In the genomic region with DNA sequence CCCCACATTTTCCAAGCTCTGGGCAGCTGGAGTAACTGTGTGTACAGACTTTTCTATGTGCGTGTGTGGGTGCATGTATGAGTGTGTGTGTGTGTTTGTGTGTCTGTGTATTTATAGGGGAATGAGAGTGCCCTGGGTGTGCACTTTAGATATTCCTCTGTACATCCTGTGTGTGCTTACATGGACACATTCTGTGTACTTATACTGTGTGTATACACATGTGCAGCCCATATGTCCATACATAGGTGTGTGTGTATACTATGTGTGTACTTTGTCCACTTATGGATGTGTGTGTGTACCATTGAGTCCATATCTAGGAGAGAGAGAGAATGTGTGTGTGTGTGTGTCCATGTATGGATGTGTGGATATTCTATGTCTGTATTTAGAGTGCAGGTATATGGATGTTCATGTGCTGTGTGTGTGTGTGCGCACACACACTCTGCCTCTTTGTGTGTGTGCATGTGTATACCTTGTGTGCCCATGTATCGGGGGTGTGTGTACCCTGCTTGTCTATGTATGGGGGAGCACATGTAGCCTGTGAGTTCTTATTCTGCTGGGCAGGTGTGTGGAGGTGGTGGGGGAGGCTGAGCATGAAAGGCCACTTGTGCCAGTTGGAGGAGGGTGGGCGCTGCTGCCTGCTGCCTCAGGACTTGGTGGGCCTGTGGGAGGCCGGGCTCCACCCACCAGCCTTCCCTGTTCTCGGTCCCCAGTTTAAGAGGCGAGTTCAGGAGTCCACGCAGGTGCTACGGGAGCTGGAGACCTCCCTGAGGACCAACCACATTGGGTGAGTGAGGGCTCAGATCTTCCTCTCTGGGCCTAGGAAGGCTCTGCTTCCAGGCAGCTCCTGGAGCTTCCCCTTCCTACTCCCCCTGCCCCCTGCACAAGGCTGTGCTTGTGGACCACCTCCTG, we compare ENCODE assay signal across 19 cellular contexts. TPM values are rescaled to one million over a fixed set of nuclear protein-coding genes. Genes with fewer than 3 reads are reported as not detected.
DNase-seq lines count a peak whose midpoint lies in the region; ATAC-seq, FAIRE-seq and TF ChIP-seq lines count a peak whose summit lies in the region.
"Had no signal": no experiment of that assay in that cellular context is flagged by ENCODE, and none has a peak within 500 bp of the region (broad histone marks: within the 10 kb centered on the region; RNA-seq: fewer than 3 reads in every experiment).

No MANE protein-coding gene starts in this region.

- no peak for ATAC-seq in activated naive CD8-positive, alpha-beta T cell treated with anti-CD3 and anti-CD28 coated beads, Interleukin-2, amount 10 ng/mL, durations not matched to agents 7 days and 5 days (ENCODE audit: low read depth)
- no peak for ATAC-seq in foreskin keratinocyte
- ATAC-seq in GM19452 (IDR thresholded peaks at IDR 0.05; ENCODE audit: unreplicated experiment), result no peak
- ATAC-seq: left colon, pancreas had no signal

- no peak overlapping the region for H3K18ac ChIP-seq in trophoblast cell (ENCODE audit: low read length)

- H3K9me3 Mint-ChIP-seq in activated CD4-positive, alpha-beta T cell treated with anti-CD3 and anti-CD28 coated beads, Interleukin-2, amount 10 ng/mL, durations not matched to agents 7 days and 5 days, result no peaks in the 10 kb centered on the region
- H3K9me3 Mint-ChIP-seq in activated naive CD8-positive, alpha-beta T cell treated with anti-CD3 and anti-CD28 coated beads, Interleukin-2, amount 10 ng/mL, durations not matched to agents 7 days and 5 days, result no peaks in the 10 kb centered on the region
- H3K9me3 Mint-ChIP-seq: type B pancreatic cell had no signal

- POLR2A ChIA-PET in activated CD4-positive, alpha-beta T cell treated with anti-CD3 and anti-CD28 coated beads, Interleukin-2, amount 10 ng/mL, durations not matched to agents 7 days and 5 days (lab: Charles Lee), result no interaction called here
- POLR2A ChIA-PET in activated naive CD8-positive, alpha-beta T cell treated with anti-CD3 and anti-CD28 coated beads, Interleukin-2, amount 10 ng/mL, durations not matched to agents 7 days and 5 days (lab: Charles Lee), result interaction anchor here (0.9 to 11.5 kb wide), 5 partner anchors 8 to 83 kb away, joined by 3 to 162 read pairs (median 3); partner anchors contain the start of gene FMNL1

- H2BK120ac ChIP-seq in trophoblast cell (ENCODE audit: insufficient read depth, low read length, poor library complexity), result no peak overlapping the region

- no peak overlapping the region for H3K23ac ChIP-seq in trophoblast cell (ENCODE audit: low read length)

- no peak overlapping the region for H4K12ac ChIP-seq in trophoblast cell (ENCODE audit: low read depth, low read length)

- H3K9me3 ChIP-seq in trophoblast cell (ENCODE audit: insufficient read depth, low read depth, low read length) (peaks cover 2% of the 10 kb centered on the region), thyroid gland (no peaks in the 10 kb centered on the region)
- H3K9me3 ChIP-seq: pancreas had no signal

- CTCF ChIA-PET in activated CD4-positive, alpha-beta T cell treated with anti-CD3 and anti-CD28 coated beads, Interleukin-2, amount 10 ng/mL, durations not matched to agents 7 days and 5 days (lab: Charles Lee), result interaction anchor here (0.8 to 5.9 kb wide), 7 partner anchors 13 to 152 kb away, joined by 4 to 64 read pairs (median 8); partner anchors contain the start of gene ACBD4

- H3K9ac ChIP-seq in trophoblast cell (ENCODE audit: low read length), result no peak overlapping the region

- no peaks in the 10 kb centered on the region for H3K79me2 ChIP-seq in trophoblast cell (ENCODE audit: control insufficient read depth, insufficient read depth, low read length, poor library complexity)

- H3K27me3 ChIP-seq in trophoblast cell (ENCODE audit: insufficient read depth, low read length) (no peaks in the 10 kb centered on the region), foreskin keratinocyte (no peaks in the 10 kb centered on the region), thyroid gland (no peaks in the 10 kb centered on the region)
- H3K27me3 ChIP-seq: pancreas had no signal

- H3K4ac ChIP-seq in trophoblast cell (ENCODE audit: low read depth, low read length), result no peak overlapping the region

- intact Hi-C loops in thyroid gland (cut with DNase I), result no loop called here

- no peaks in the 10 kb centered on the region for H3K79me1 ChIP-seq in trophoblast cell (ENCODE audit: low read length)

- H3K36me3 Mint-ChIP-seq in activated CD4-positive, alpha-beta T cell treated with anti-CD3 and anti-CD28 coated beads, Interleukin-2, amount 10 ng/mL, durations not matched to agents 7 days and 5 days (ENCODE audit: low read depth), result peaks cover 50% of the 10 kb centered on the region
- H3K36me3 Mint-ChIP-seq in activated naive CD8-positive, alpha-beta T cell treated with anti-CD3 and anti-CD28 coated beads, Interleukin-2, amount 10 ng/mL, durations not matched to agents 7 days and 5 days, result peaks cover 16% of the 10 kb centered on the region
- H3K36me3 Mint-ChIP-seq: type B pancreatic cell had no signal

- H3K4me3 ChIP-seq in trophoblast cell (ENCODE audit: low read depth, low read length), result peak overlapping the region; percentile 21
- no peak overlapping the region for H3K4me3 ChIP-seq in thyroid gland (replicated peaks in 1 of 3)
- H3K4me3 ChIP-seq: pancreas had no signal

- H3K4me1 Mint-ChIP-seq in activated CD4-positive, alpha-beta T cell treated with anti-CD3 and anti-CD28 coated beads, Interleukin-2, amount 10 ng/mL, durations not matched to agents 7 days and 5 days, result peaks cover 81% of the 10 kb centered on the region
- H3K4me1 Mint-ChIP-seq in activated naive CD8-positive, alpha-beta T cell treated with anti-CD3 and anti-CD28 coated beads, Interleukin-2, amount 10 ng/mL, durations not matched to agents 7 days and 5 days, result peaks cover 59% of the 10 kb centered on the region

- H2BK12ac ChIP-seq in trophoblast cell (ENCODE audit: low read length), result no peak overlapping the region

- peak; percentile 72 for FAIRE-seq in HTR-8/SVneo (lab: Jason Lieb, UNC)
- FAIRE-seq: pancreas had no signal

- peak overlapping the region; percentile 68 for H3K27ac Mint-ChIP-seq in activated CD4-positive, alpha-beta T cell treated with anti-CD3 and anti-CD28 coated beads, Interleukin-2, amount 10 ng/mL, durations not matched to agents 7 days and 5 days
- peak overlapping the region; percentile 70 for H3K27ac Mint-ChIP-seq in activated naive CD8-positive, alpha-beta T cell treated with anti-CD3 and anti-CD28 coated beads, Interleukin-2, amount 10 ng/mL, durations not matched to agents 7 days and 5 days
- H3K27ac Mint-ChIP-seq: type B pancreatic cell had no signal

- DNase-seq in activated CD4-positive, alpha-beta T cell treated with anti-CD3 and anti-CD28 coated beads, Interleukin-2, amount 10 ng/mL, durations not matched to agents 7 days and 5 days, result no peak
- DNase-seq in activated CD4-positive, alpha-beta T cell treated with anti-CD3 and anti-CD28 coated beads for 4 hours, result no peak
- DNase-seq in HTR-8/SVneo (ENCODE audit: insufficient read length, low spot score), result no peak
- DNase-seq in activated naive CD8-positive, alpha-beta T cell treated with anti-CD3 and anti-CD28 coated beads, Interleukin-2, amount 10 ng/mL, durations not matched to agents 7 days and 5 days, result no peak
- DNase-seq in trophoblast cell, result no peak
- no peak for DNase-seq in foreskin keratinocyte
- no peak for DNase-seq in thyroid gland
- DNase-seq: left colon; NCI-H1417 treated with DMSO at 0.1 percent for 48 hours; NCI-H2171 treated with DMSO at 0.1 percent for 48 hours; NCI-H82; stimulated activated CD4-positive, alpha-beta T cell treated with anti-CD3 and anti-CD28 coated beads, Interleukin-4, amount 100 ng/mL, for 1 hour; stimulated activated CD8-positive, alpha-beta memory T cell treated with anti-CD3 and anti-CD28 coated beads, Interleukin-4, amount 100 ng/mL, for 48 hours had no signal

- TF ChIP-seq CTCF in foreskin keratinocyte (conservative IDR thresholded peaks at IDR 0.05) (no peak), thyroid gland (IDR thresholded peaks at IDR 0.05) (no peak)

- H3K4me1 ChIP-seq in trophoblast cell (ENCODE audit: control insufficient read depth in 1 of 2, insufficient read depth in 2 of 2, low read length in 2 of 2), result peaks cover 10 to 14% of the 10 kb centered on the region in 2 experiments
- H3K4me1 ChIP-seq in foreskin keratinocyte, result no peaks in the 10 kb centered on the region
- H3K4me1 ChIP-seq in thyroid gland, result peaks cover 0 to 18% of the 10 kb centered on the region in 2 donors

- no peak overlapping the region for H4K8ac ChIP-seq in trophoblast cell (ENCODE audit: low read depth, low read length)

- no peak overlapping the region for H3K4me3 Mint-ChIP-seq in activated CD4-positive, alpha-beta T cell treated with anti-CD3 and anti-CD28 coated beads, Interleukin-2, amount 10 ng/mL, durations not matched to agents 7 days and 5 days
- no peak overlapping the region for H3K4me3 Mint-ChIP-seq in activated naive CD8-positive, alpha-beta T cell treated with anti-CD3 and anti-CD28 coated beads, Interleukin-2, amount 10 ng/mL, durations not matched to agents 7 days and 5 days
- H3K4me3 Mint-ChIP-seq: type B pancreatic cell had no signal

- H3K27ac ChIP-seq in trophoblast cell (ENCODE audit: low read depth, low read length), result no peak overlapping the region
- H3K27ac ChIP-seq in foreskin keratinocyte, result no peak overlapping the region
- no peak overlapping the region for H3K27ac ChIP-seq in thyroid gland
- H3K27ac ChIP-seq: pancreas had no signal

- H3K4me2 ChIP-seq in trophoblast cell (ENCODE audit: low read length), result no peak overlapping the region

- no peak overlapping the region for H2BK5ac ChIP-seq in trophoblast cell (ENCODE audit: low read depth, low read length, poor library complexity)

- no peak overlapping the region for H2AFZ ChIP-seq in trophoblast cell (ENCODE audit: insufficient read depth, low read length, poor library complexity)

- no CpG with 5 or more reads among the region's 9 CpGs for WGBS in trophoblast cell (ENCODE audit: extremely low coverage, insufficient coverage, insufficient read length)
- WGBS in thyroid gland, 2 donors, result 89 to 98% methylated on average over 9 of the region's 9 CpGs

- TF ChIP-seq POLR2A in thyroid gland (IDR thresholded peaks at IDR 0.05), result no peak

- H3K36me3 ChIP-seq in trophoblast cell (ENCODE audit: control insufficient read depth in 1 of 2, insufficient read depth in 2 of 2, low read length in 2 of 2) (no peaks in the 10 kb centered on the region), thyroid gland (no peaks in the 10 kb centered on the region)
- H3K36me3 ChIP-seq: pancreas had no signal

- no peaks in the 10 kb centered on the region for H3K27me3 Mint-ChIP-seq in activated CD4-positive, alpha-beta T cell treated with anti-CD3 and anti-CD28 coated beads, Interleukin-2, amount 10 ng/mL, durations not matched to agents 7 days and 5 days
- no peaks in the 10 kb centered on the region for H3K27me3 Mint-ChIP-seq in activated naive CD8-positive, alpha-beta T cell treated with anti-CD3 and anti-CD28 coated beads, Interleukin-2, amount 10 ng/mL, durations not matched to agents 7 days and 5 days

- no peak overlapping the region for H2AK5ac ChIP-seq in trophoblast cell (ENCODE audit: low read length)

- no peak overlapping the region for H4K91ac ChIP-seq in trophoblast cell (ENCODE audit: low read depth, low read length)

- no peak overlapping the region for H3K14ac ChIP-seq in trophoblast cell (ENCODE audit: low read length)

RNA-seq across cellular contexts. Expression of gene FMNL1, which starts 11.1 kb away (rescaled TPM):
- 100 to 1,000 TPM; 391 to 410 TPM for total RNA-seq in activated CD4-positive, alpha-beta T cell treated with anti-CD3 and anti-CD28 coated beads, Interleukin-2, amount 10 ng/mL, durations not matched to agents 7 days and 5 days
- total RNA-seq in activated naive CD8-positive, alpha-beta T cell treated with anti-CD3 and anti-CD28 coated beads, Interleukin-2, amount 10 ng/mL, durations not matched to agents 7 days and 5 days, result 100 to 1,000 TPM; 408 to 411 TPM
- 2.4 and 2.8 TPM in 2 replicates for polyA plus RNA-seq in trophoblast cell (2013)
- total RNA-seq in foreskin keratinocyte, result 0.48 and 1.6 TPM in 2 replicates
- 0.91 and 2.0 TPM in 2 replicates for polyA plus RNA-seq in foreskin keratinocyte
- total RNA-seq in thyroid gland, result 1 to 10 TPM; 3.2 to 7.6 (median 4.2) TPM

RNA-seq across cellular contexts. Expression of gene SPATA32, which starts 29.1 kb away (rescaled TPM):
- under 1 TPM; 0.27 to 0.67 TPM for total RNA-seq in activated CD4-positive, alpha-beta T cell treated with anti-CD3 and anti-CD28 coated beads, Interleukin-2, amount 10 ng/mL, durations not matched to agents 7 days and 5 days
- total RNA-seq in activated naive CD8-positive, alpha-beta T cell treated with anti-CD3 and anti-CD28 coated beads, Interleukin-2, amount 10 ng/mL, durations not matched to agents 7 days and 5 days, result under 1 TPM; 0.53 to 0.65 TPM
- not detected in 2 replicates for polyA plus RNA-seq in trophoblast cell (2013)
- total RNA-seq in foreskin keratinocyte, result not detected in 2 replicates
- not detected in 2 replicates for polyA plus RNA-seq in foreskin keratinocyte
- total RNA-seq in thyroid gland, result not detected
- total RNA-seq: A673, cerebellum, fibroblast of villous mesenchyme, left colon had no signal

Comparison
In these comparisons a context has a peak if more than half of its experiments do, and no peak if none do; other contexts are left out.
1. RNA of gene FMNL1, which starts 11.1 kb away (total RNA-seq): 408 to 411 TPM in activated naive CD8-positive, alpha-beta T cell treated with anti-CD3 and anti-CD28 coated beads, Interleukin-2, amount 10 ng/mL, durations not matched to agents 7 days and 5 days and 391 to 410 TPM in activated CD4-positive, alpha-beta T cell treated with anti-CD3 and anti-CD28 coated beads, Interleukin-2, amount 10 ng/mL, durations not matched to agents 7 days and 5 days; 3.2 to 7.6 TPM in thyroid gland and 0.48 to 1.6 TPM in foreskin keratinocyte; every median in the first group is over 10 times any median in the second.